Comparison of ENCODE assay signal across 18 cellular contexts in genomic region chr3:113719294-113719693, GRCh38.
"Had no signal": no experiment of that assay in that cellular context is flagged by ENCODE, and none has a peak within 500 bp of the region (broad histone marks: within the 10 kb centered on the region; RNA-seq: fewer than 3 reads in every experiment).

No MANE protein-coding gene starts in this region.

- DNase-seq: activated naive CD4-positive, alpha-beta T cell treated with Interleukin-2 at 50 U/mL for 16 hours; activated naive CD8-positive, alpha-beta T cell treated with anti-CD3 and anti-CD28 coated beads for 36 hours; activated T-cell treated with anti-CD3 and anti-CD28 coated beads, Interleukin-2, amount 50 U/mL, for 24 hours; amygdala; body of pancreas; effector memory CD4-positive, alpha-beta T cell; heart right ventricle; kidney; naive thymus-derived CD8-positive, alpha-beta T cell; retina; stimulated activated CD4-positive, alpha-beta T cell treated with anti-CD3 and anti-CD28 coated beads, Interleukin-2, amount 100 ng/mL, for 48 hours; stimulated activated naive CD4-positive, alpha-beta T cell; T1000; upper lobe of left lung had no signal

- ATAC-seq: body of pancreas; esophagus mucosa; left lobe of liver; naive thymus-derived CD8-positive, alpha-beta T cell; WTC11 had no signal

- H3K4me3 ChIP-seq: body of pancreas, heart right ventricle, lung, upper lobe of left lung had no signal

- H3K4me1 ChIP-seq: body of pancreas had no signal

- H3K27me3 ChIP-seq: body of pancreas, heart right ventricle, upper lobe of left lung had no signal

- H3K27ac ChIP-seq: body of pancreas, heart right ventricle, upper lobe of left lung had no signal

- H3K9me3 ChIP-seq: body of pancreas, heart right ventricle, upper lobe of left lung had no signal
